1 cellular context compared by ENCODE assay signal in the genomic region with DNA sequence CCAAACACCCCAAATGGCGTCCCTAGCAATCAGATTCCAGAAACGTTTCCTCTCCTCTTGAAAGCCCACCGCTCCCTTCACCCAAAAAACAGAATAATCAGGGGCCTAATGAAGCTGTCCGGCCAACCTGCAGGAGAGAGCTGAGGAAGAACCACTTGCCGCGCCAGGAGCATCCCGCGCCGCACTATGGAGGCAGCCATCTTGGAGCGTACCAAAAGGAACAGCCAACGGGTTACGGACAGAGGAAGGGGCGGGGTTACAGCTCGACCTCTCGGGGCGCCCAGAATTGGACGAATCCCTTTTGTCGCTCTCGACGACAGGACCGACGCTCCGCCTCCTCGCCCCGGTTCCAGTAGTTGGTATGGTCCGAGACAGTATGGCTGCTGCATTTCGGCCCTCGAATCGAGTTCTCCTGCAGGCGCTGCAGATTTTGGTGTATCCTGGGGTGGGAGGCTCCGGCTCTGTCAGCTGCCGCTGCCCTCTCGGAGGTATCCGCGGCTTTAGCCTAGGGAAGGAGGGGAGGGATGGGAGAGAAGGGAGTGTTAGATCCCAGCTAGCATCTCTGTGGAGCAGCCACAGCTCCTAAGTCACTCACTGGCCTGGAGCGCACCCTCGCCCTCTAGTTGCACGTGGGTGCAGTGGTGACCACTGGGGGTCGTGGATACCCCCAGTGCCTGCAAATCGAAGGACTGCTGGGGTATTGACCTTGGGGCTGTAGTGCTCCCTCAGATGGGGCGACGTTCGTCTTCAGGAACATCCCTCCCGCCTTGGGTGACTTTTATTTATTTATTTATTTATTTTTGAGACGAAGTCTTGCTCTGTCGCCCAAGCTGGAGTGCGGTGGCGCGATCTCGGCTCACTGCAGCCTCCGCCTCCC.
TF ChIP-seq lines count a peak whose summit lies in the region.

A gene (minus strand): TSS at position 219 of the 877 bp plus-strand sequence. CDS start 19 bp downstream, at position 200.
A gene with protein sequence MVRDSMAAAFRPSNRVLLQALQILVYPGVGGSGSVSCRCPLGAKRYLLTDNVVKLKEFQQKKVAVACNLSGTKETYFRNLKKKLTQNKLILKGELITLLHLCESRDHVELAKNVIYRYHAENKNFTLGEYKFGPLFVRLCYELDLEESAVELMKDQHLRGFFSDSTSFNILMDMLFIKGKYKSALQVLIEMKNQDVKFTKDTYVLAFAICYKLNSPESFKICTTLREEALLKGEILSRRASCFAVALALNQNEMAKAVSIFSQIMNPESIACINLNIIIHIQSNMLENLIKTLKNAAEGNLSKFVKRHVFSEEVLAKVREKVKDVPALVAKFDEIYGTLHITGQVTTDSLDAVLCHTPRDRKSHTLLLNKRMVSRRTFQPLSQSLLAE (plus strand): TSS at position 352 of the 877 bp plus-strand sequence. CDS start 10 bp downstream, at position 362.

TF ChIP-seq in HepG2, 621 proteins besides CTCF, POLR2A, EP300 and RAD21 (continued from another document and continues in another):
- TF ChIP-seq, protein P1, sequence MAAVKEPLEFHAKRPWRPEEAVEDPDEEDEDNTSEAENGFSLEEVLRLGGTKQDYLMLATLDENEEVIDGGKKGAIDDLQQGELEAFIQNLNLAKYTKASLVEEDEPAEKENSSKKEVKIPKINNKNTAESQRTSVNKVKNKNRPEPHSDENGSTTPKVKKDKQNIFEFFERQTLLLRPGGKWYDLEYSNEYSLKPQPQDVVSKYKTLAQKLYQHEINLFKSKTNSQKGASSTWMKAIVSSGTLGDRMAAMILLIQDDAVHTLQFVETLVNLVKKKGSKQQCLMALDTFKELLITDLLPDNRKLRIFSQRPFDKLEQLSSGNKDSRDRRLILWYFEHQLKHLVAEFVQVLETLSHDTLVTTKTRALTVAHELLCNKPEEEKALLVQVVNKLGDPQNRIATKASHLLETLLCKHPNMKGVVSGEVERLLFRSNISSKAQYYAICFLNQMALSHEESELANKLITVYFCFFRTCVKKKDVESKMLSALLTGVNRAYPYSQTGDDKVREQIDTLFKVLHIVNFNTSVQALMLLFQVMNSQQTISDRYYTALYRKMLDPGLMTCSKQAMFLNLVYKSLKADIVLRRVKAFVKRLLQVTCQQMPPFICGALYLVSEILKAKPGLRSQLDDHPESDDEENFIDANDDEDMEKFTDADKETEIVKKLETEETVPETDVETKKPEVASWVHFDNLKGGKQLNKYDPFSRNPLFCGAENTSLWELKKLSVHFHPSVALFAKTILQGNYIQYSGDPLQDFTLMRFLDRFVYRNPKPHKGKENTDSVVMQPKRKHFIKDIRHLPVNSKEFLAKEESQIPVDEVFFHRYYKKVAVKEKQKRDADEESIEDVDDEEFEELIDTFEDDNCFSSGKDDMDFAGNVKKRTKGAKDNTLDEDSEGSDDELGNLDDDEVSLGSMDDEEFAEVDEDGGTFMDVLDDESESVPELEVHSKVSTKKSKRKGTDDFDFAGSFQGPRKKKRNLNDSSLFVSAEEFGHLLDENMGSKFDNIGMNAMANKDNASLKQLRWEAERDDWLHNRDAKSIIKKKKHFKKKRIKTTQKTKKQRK (IDR thresholded peaks at IDR 0.05; ENCODE audit: low read length) = no peak
- TF ChIP-seq NFKBIZ (CRISPR knock-in tag; IDR thresholded peaks at IDR 0.05) (0 out of 2 replicates have a peak, but pooled peaks have one; percentile 51), ZBTB21 (CRISPR knock-in tag; IDR thresholded peaks at IDR 0.05) (0 out of 2 replicates have a peak, but pooled peaks have one; percentile 18), ZFP90 (CRISPR knock-in tag; IDR thresholded peaks at IDR 0.05; ENCODE audit: borderline replicate concordance) (no peak), EED (CRISPR knock-in tag; IDR thresholded peaks at IDR 0.05) (no peak), SMARCE1 (IDR thresholded peaks at IDR 0.05; ENCODE audit: borderline replicate concordance) (no peak), ZKSCAN5 (CRISPR knock-in tag; IDR thresholded peaks at IDR 0.05) (no peak), CBX5 (CRISPR knock-in tag; IDR thresholded peaks at IDR 0.05; ENCODE audit: borderline replicate concordance) (peak; percentile 43; the same call in 1 of the 2 replicates), ISL2 (CRISPR knock-in tag; IDR thresholded peaks at IDR 0.05) (no peak; the same call in 1 of the 2 replicates), HCFC1 (IDR thresholded peaks at IDR 0.05; ENCODE audit: low read depth, low read length) (peak; percentile 47; the same call in 1 of the 2 replicates), ZNF615 (CRISPR knock-in tag; IDR thresholded peaks at IDR 0.05; ENCODE audit: borderline replicate concordance) (no peak), SPEN (CRISPR knock-in tag; IDR thresholded peaks at IDR 0.05; ENCODE audit: low read depth) (no peak; the same call in 1 of the 2 replicates), ZNF329 (CRISPR knock-in tag; IDR thresholded peaks at IDR 0.05; ENCODE audit: low read depth) (0 out of 2 replicates have a peak, but pooled peaks have one; percentile 36), GPN1 (CRISPR knock-in tag; IDR thresholded peaks at IDR 0.05; ENCODE audit: borderline replicate concordance) (no peak), SSRP1 (CRISPR knock-in tag; IDR thresholded peaks at IDR 0.05) (0 out of 2 replicates have a peak, but pooled peaks have one; percentile 57), HNRNPK (IDR thresholded peaks at IDR 0.05; ENCODE audit: low read depth, low read length, poor library complexity, severe bottlenecking) (no peak), ZNF607 (CRISPR knock-in tag; IDR thresholded peaks at IDR 0.05; ENCODE audit: borderline replicate concordance) (no peak), ZMAT3 (CRISPR knock-in tag; conservative IDR thresholded peaks at IDR 0.05) (no peak), ZNF138 (CRISPR knock-in tag; IDR thresholded peaks at IDR 0.05; ENCODE audit: low read depth) (no peak; the same call in 1 of the 2 replicates)
- TF ChIP-seq, protein P2, sequence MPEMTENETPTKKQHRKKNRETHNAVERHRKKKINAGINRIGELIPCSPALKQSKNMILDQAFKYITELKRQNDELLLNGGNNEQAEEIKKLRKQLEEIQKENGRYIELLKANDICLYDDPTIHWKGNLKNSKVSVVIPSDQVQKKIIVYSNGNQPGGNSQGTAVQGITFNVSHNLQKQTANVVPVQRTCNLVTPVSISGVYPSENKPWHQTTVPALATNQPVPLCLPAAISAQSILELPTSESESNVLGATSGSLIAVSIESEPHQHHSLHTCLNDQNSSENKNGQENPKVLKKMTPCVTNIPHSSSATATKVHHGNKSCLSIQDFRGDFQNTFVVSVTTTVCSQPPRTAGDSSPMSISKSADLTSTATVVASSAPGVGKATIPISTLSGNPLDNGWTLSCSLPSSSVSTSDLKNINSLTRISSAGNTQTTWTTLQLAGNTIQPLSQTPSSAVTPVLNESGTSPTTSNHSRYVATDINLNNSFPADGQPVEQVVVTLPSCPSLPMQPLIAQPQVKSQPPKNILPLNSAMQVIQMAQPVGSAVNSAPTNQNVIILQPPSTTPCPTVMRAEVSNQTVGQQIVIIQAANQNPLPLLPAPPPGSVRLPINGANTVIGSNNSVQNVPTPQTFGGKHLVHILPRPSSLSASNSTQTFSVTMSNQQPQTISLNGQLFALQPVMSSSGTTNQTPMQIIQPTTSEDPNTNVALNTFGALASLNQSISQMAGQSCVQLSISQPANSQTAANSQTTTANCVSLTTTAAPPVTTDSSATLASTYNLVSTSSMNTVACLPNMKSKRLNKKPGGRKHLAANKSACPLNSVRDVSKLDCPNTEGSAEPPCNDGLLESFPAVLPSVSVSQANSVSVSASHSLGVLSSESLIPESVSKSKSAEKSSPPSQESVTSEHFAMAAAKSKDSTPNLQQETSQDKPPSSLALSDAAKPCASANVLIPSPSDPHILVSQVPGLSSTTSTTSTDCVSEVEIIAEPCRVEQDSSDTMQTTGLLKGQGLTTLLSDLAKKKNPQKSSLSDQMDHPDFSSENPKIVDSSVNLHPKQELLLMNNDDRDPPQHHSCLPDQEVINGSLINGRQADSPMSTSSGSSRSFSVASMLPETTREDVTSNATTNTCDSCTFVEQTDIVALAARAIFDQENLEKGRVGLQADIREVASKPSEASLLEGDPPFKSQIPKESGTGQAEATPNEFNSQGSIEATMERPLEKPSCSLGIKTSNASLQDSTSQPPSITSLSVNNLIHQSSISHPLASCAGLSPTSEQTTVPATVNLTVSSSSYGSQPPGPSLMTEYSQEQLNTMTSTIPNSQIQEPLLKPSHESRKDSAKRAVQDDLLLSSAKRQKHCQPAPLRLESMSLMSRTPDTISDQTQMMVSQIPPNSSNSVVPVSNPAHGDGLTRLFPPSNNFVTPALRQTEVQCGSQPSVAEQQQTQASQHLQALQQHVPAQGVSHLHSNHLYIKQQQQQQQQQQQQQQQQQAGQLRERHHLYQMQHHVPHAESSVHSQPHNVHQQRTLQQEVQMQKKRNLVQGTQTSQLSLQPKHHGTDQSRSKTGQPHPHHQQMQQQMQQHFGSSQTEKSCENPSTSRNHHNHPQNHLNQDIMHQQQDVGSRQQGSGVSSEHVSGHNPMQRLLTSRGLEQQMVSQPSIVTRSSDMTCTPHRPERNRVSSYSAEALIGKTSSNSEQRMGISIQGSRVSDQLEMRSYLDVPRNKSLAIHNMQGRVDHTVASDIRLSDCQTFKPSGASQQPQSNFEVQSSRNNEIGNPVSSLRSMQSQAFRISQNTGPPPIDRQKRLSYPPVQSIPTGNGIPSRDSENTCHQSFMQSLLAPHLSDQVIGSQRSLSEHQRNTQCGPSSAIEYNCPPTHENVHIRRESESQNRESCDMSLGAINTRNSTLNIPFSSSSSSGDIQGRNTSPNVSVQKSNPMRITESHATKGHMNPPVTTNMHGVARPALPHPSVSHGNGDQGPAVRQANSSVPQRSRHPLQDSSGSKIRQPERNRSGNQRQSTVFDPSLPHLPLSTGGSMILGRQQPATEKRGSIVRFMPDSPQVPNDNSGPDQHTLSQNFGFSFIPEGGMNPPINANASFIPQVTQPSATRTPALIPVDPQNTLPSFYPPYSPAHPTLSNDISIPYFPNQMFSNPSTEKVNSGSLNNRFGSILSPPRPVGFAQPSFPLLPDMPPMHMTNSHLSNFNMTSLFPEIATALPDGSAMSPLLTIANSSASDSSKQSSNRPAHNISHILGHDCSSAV (CRISPR knock-in tag; IDR thresholded peaks at IDR 0.05; ENCODE audit: borderline replicate concordance) = peak; percentile 93; the same call in 1 of the 2 replicates
- TF ChIP-seq, protein P3, sequence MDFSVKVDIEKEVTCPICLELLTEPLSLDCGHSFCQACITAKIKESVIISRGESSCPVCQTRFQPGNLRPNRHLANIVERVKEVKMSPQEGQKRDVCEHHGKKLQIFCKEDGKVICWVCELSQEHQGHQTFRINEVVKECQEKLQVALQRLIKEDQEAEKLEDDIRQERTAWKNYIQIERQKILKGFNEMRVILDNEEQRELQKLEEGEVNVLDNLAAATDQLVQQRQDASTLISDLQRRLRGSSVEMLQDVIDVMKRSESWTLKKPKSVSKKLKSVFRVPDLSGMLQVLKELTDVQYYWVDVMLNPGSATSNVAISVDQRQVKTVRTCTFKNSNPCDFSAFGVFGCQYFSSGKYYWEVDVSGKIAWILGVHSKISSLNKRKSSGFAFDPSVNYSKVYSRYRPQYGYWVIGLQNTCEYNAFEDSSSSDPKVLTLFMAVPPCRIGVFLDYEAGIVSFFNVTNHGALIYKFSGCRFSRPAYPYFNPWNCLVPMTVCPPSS (IDR thresholded peaks at IDR 0.05) = no peak
- TF ChIP-seq, protein P4, sequence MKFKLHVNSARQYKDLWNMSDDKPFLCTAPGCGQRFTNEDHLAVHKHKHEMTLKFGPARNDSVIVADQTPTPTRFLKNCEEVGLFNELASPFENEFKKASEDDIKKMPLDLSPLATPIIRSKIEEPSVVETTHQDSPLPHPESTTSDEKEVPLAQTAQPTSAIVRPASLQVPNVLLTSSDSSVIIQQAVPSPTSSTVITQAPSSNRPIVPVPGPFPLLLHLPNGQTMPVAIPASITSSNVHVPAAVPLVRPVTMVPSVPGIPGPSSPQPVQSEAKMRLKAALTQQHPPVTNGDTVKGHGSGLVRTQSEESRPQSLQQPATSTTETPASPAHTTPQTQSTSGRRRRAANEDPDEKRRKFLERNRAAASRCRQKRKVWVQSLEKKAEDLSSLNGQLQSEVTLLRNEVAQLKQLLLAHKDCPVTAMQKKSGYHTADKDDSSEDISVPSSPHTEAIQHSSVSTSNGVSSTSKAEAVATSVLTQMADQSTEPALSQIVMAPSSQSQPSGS (CRISPR knock-in tag; IDR thresholded peaks at IDR 0.05) = peak; percentile 58
- TF ChIP-seq, protein P5, sequence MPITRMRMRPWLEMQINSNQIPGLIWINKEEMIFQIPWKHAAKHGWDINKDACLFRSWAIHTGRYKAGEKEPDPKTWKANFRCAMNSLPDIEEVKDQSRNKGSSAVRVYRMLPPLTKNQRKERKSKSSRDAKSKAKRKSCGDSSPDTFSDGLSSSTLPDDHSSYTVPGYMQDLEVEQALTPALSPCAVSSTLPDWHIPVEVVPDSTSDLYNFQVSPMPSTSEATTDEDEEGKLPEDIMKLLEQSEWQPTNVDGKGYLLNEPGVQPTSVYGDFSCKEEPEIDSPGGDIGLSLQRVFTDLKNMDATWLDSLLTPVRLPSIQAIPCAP (CRISPR knock-in tag; IDR thresholded peaks at IDR 0.05; ENCODE audit: low read depth) = no peak; the same call in 1 of the 2 replicates
- TF ChIP-seq, protein P6, sequence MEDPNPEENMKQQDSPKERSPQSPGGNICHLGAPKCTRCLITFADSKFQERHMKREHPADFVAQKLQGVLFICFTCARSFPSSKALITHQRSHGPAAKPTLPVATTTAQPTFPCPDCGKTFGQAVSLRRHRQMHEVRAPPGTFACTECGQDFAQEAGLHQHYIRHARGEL (CRISPR knock-in tag; IDR thresholded peaks at IDR 0.05) = no peak
- TF ChIP-seq, protein P7, sequence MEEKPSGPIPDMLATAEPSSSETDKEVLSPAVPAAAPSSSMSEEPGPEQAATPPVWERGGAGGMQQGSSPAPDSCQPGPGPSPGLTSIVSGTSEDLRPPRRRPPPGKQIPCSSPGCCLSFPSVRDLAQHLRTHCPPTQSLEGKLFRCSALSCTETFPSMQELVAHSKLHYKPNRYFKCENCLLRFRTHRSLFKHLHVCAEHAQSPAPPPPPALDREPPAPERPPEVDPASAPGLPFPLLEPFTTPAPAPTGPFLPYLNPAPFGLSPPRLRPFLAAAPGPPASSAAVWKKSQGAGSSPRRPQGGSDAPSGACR (CRISPR knock-in tag; IDR thresholded peaks at IDR 0.05) = 0 out of 2 replicates have a peak, but pooled peaks have one; percentile 54
- TF ChIP-seq, protein P8, sequence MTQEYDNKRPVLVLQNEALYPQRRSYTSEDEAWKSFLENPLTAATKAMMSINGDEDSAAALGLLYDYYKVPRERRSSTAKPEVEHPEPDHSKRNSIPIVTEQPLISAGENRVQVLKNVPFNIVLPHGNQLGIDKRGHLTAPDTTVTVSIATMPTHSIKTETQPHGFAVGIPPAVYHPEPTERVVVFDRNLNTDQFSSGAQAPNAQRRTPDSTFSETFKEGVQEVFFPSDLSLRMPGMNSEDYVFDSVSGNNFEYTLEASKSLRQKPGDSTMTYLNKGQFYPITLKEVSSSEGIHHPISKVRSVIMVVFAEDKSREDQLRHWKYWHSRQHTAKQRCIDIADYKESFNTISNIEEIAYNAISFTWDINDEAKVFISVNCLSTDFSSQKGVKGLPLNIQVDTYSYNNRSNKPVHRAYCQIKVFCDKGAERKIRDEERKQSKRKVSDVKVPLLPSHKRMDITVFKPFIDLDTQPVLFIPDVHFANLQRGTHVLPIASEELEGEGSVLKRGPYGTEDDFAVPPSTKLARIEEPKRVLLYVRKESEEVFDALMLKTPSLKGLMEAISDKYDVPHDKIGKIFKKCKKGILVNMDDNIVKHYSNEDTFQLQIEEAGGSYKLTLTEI (CRISPR knock-in tag; conservative IDR thresholded peaks at IDR 0.05) = no peak
- TF ChIP-seq, protein P9, sequence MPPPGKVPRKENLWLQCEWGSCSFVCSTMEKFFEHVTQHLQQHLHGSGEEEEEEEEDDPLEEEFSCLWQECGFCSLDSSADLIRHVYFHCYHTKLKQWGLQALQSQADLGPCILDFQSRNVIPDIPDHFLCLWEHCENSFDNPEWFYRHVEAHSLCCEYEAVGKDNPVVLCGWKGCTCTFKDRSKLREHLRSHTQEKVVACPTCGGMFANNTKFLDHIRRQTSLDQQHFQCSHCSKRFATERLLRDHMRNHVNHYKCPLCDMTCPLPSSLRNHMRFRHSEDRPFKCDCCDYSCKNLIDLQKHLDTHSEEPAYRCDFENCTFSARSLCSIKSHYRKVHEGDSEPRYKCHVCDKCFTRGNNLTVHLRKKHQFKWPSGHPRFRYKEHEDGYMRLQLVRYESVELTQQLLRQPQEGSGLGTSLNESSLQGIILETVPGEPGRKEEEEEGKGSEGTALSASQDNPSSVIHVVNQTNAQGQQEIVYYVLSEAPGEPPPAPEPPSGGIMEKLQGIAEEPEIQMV (CRISPR knock-in tag; IDR thresholded peaks at IDR 0.05; ENCODE audit: low read depth) = peak; percentile 71; the same call in 1 of the 2 replicates
